Comparison of ENCODE assay signal across 8 cellular contexts in the genomic region with DNA sequence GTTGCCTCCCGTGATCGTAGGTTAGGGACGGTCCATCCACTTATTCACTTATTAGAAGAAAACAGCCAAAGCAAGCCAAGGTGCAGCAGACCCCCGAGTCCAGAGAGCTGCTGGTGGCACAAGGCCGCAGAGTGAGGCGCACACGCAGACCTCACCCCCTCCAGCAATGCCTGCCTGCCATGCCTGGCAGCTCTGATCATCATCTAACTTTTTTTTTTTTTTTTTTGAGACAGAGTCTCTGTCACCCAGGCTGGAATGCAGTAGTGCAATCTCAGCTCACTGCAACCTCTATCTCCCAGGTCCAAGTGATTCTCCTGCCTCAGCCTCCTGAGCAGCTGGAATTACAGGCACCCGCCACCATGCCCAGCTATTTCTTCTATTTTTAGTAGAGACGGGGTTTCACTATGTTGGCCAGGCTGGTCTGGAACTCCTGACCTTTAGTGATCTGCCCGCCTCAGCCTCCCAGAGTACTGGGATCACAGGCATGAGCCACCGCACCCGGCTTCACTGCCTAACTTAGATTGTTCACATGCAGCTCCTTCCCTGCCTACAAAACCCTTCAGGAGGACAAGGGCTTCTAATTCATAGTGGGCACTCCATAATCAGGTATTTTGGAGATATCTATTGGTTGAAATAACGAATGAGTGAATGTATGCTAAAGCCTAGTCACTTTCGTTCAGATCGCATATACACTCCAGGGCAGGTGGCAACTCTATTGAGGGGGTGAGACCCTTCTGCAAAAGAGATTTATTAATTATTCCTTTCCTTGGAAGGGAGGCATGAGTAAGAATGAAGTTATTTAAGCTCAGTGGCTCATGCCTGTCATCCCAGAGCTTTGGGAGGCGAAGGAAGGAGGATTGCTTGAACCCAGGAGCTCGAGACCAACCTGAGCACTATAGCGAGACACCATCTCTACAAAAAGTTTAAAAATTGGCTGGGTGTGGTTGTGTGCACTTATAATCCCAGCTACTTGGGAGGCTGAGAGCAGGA. TPM values are rescaled to one million over a fixed set of nuclear protein-coding genes. Genes with fewer than 3 reads are reported as not detected.
DNase-seq lines count a peak whose midpoint lies in the region; ATAC-seq, FAIRE-seq and TF ChIP-seq lines count a peak whose summit lies in the region.

No MANE protein-coding gene starts in this region.

- no TSS peak for BruUV-seq in PC-3 (replicated peaks; lab: Mats Ljungman, UMichigan)

- no peak for FAIRE-seq in A549 (lab: Jason Lieb, UNC)

- H3K9me2 ChIP-seq in PC-3 (replicated peaks; ENCODE audit: low read length) = no peaks in the 10 kb centered on the region

- H3K9ac ChIP-seq in PC-3 (ENCODE audit: low read length) = peak overlapping the region; percentile 65

- H3K9me3 ChIP-seq in A549 (no peaks in the 10 kb centered on the region), PC-3 (ENCODE audit: low read length) (no peaks in the 10 kb centered on the region), ectodermal cell (ENCODE audit: control insufficient read depth, low read length) (no peaks in the 10 kb centered on the region), osteoblast (ENCODE audit: low read depth, low read length) (no peaks in the 10 kb centered on the region)

- H4K20me1 ChIP-seq in PC-3 (ENCODE audit: low read length) (no peaks in the 10 kb centered on the region), osteoblast (ENCODE audit: insufficient read depth, low read length) (no peaks in the 10 kb centered on the region)

- H3K4me2 ChIP-seq in A549 (peak overlapping the region; percentile 73), PC-3 (ENCODE audit: low read length) (peak overlapping the region; percentile 29), osteoblast (ENCODE audit: insufficient read depth, low read length) (peak overlapping the region; percentile 30)

- no peak for DNase-seq in A549 (ENCODE audit: low read depth in 1 of 2, low spot score in 1 of 2)
- DNase-seq in PC-3 = no peak
- no peak for DNase-seq in osteoblast (ENCODE audit: insufficient read length, low spot score, missing footprints)
- no peak for DNase-seq in T-helper 1 cell
- no peak for DNase-seq in T1000 (lab: John Stamatoyannopoulos, UW)
- no peak for DNase-seq in iPS-NIHi7 (ENCODE audit: extremely low spot score)

- TF ChIP-seq POLR2A in A549 (IDR thresholded peaks at IDR 0.05; ENCODE audit: low read length) = no peak

- no peaks in the 10 kb centered on the region for H3K79me2 ChIP-seq in PC-3 (ENCODE audit: low read length)
- peaks cover 5% of the 10 kb centered on the region for H3K79me2 ChIP-seq in osteoblast (ENCODE audit: insufficient read depth, low read length)

- no peak for TF ChIP-seq RAD21 in A549 (conservative IDR thresholded peaks at IDR 0.05 in 1 of 2, IDR thresholded peaks at IDR 0.05 in 1 of 2)

- peak overlapping the region; percentile 32; the same call in 1 of the 2 replicates for H2AFZ ChIP-seq in PC-3 (ENCODE audit: low read length)
- no peak overlapping the region for H2AFZ ChIP-seq in osteoblast (ENCODE audit: low read length)

- POLR2A ChIA-PET in A549 (lab: Yijun Ruan, JAX) (interaction anchor here (0.5 to 3.5 kb wide), 6 partner anchors 10 to 29 kb away, joined by 3 to 41 read pairs (median 10); a partner anchor contains a TSS), PC-3 (lab: Charles Lee; ENCODE audit: unreplicated experiment) (interaction anchor here (0.6 kb wide), 2 partner anchors 37 to 39 kb away, joined by 3 read pairs; no protein-coding TSS in a partner anchor)

- H3K27me3 ChIP-seq in PC-3 (ENCODE audit: low read length) (no peaks in the 10 kb centered on the region), ectodermal cell (ENCODE audit: control insufficient read depth, insufficient read depth, low read length, poor library complexity, severe bottlenecking) (no peaks in the 10 kb centered on the region), osteoblast (ENCODE audit: insufficient read depth, low read length) (no peaks in the 10 kb centered on the region)

- H3K36me3 ChIP-seq in PC-3 (ENCODE audit: low read depth, low read length) (no peaks in the 10 kb centered on the region), ectodermal cell (ENCODE audit: control insufficient read depth, insufficient read depth, low read length) (no peaks in the 10 kb centered on the region), osteoblast (ENCODE audit: insufficient read depth, low read length) (no peaks in the 10 kb centered on the region)

- H3K4me3 ChIP-seq in A549 (no peak overlapping the region), PC-3 (ENCODE audit: low read length) (peak overlapping the region; percentile 9; the same call in 1 of the 2 replicates), ectodermal cell (ENCODE audit: insufficient read depth, low read depth, low read length) (no peak overlapping the region), osteoblast (ENCODE audit: insufficient read depth, low read length) (peak overlapping the region; percentile 5)

- TF ChIP-seq CTCF in A549 (IDR thresholded peaks at IDR 0.05) (no peak), PC-3 (conservative IDR thresholded peaks at IDR 0.05; ENCODE audit: low read depth, low read length) (no peak), osteoblast (IDR thresholded peaks at IDR 0.05; ENCODE audit: extremely low read depth, low read depth, low read length) (no peak)

- peak; percentile 20 to 44 for ATAC-seq in A549
- no peak for ATAC-seq in PC-3
- ATAC-seq in GM21381 (IDR thresholded peaks at IDR 0.05; ENCODE audit: unreplicated experiment) = no peak

- H3K27ac ChIP-seq in A549 (peak overlapping the region; percentile 94 to 99), PC-3 (ENCODE audit: low read length) (peak overlapping the region; percentile 81), ectodermal cell (ENCODE audit: insufficient read depth, low read depth, low read length, poor library complexity, severe bottlenecking) (peak overlapping the region; percentile 36), osteoblast (ENCODE audit: low read depth, low read length) (peak overlapping the region; percentile 94)

- intact Hi-C loops in PC-3 (cut with micrococcal nuclease) = loop anchor here (1.0 to 2.0 kb wide), 2 partner anchors 24 to 37 kb away; no protein-coding TSS in a partner anchor

- no peak for TF ChIP-seq EP300 in A549 (IDR thresholded peaks at IDR 0.05)

- WGBS in A549 (ENCODE audit: missing lambda C conversion rate) = 68% methylated on average over 18 of the region's 18 CpGs
- WGBS in ectodermal cell, 2 experiments = 93 to 94% methylated on average over 18 of the region's 18 CpGs

- CTCF ChIA-PET in A549 (lab: Yijun Ruan, JAX) (interaction anchor here (0.8 to 20.0 kb wide), 5 partner anchors 10 to 91 kb away, joined by 3 to 600 read pairs (median 5); a partner anchor contains a TSS), PC-3 (lab: Charles Lee) (interaction anchor here (0.6 kb wide), 1 partner anchor 54 kb away, joined by 11 read pairs; no protein-coding TSS in a partner anchor)

- peaks cover 67% of the 10 kb centered on the region for H3K4me1 ChIP-seq in A549
- H3K4me1 ChIP-seq in PC-3 (ENCODE audit: insufficient read depth, low read length) = peaks cover 27% of the 10 kb centered on the region
- H3K4me1 ChIP-seq in ectodermal cell (ENCODE audit: control insufficient read depth, insufficient read depth, low read length) = peaks cover 12% of the 10 kb centered on the region
- H3K4me1 ChIP-seq in osteoblast (ENCODE audit: insufficient read depth, low read length) = peaks cover 32% of the 10 kb centered on the region

- H3F3A ChIP-seq in PC-3 (ENCODE audit: low read length, unreplicated experiment) = no peaks in the 10 kb centered on the region

TF ChIP-seq in A549, 52 proteins besides CTCF, POLR2A, EP300 and RAD21 (continues in another document):
- TF ChIP-seq POLR2AphosphoS2 (conservative IDR thresholded peaks at IDR 0.05; ENCODE audit: low read length) (no peak), ZC3H11A (IDR thresholded peaks at IDR 0.05) (no peak), RARB (CRISPR knock-in tag; IDR thresholded peaks at IDR 0.05) (no peak)

RNA-seq across cellular contexts. Expression of a gene that starts 15.9 kb away (rescaled TPM):
- polyA plus RNA-seq in A549 (2011; rRNA removed) = 3.9 and 5.2 TPM in 2 replicates
- polyA plus RNA-seq in A549 (2012; cell fraction: cytosol; rRNA removed) = 3.2 and 4.2 TPM in 2 replicates
- 8.2 and 9.8 TPM in 2 replicates for polyA plus RNA-seq in A549 (2012; cell fraction: nucleus; rRNA removed)
- 15.6 to 17.8 TPM (median 16.5 TPM) in 3 replicates for polyA plus RNA-seq in A549 (2017; fragmentation: RNase III; extraction: RNeasy Plus Mini Kit Qiagen cat#74134 plus additional on column Dnase treatment)
- 8.1 and 14.2 TPM in 2 replicates for polyA minus RNA-seq in A549 (2011; rRNA and poly(A)+ RNA removed)
- 10.6 and 14.8 TPM in 2 replicates for total RNA-seq in PC-3 (2014; rRNA removed)
- polyA plus RNA-seq in ectodermal cell (2013, experiment 1 of 4) = 5.4 TPM
- polyA plus RNA-seq in ectodermal cell (2013, experiment 2 of 4) = 4.9 TPM
- polyA plus RNA-seq in ectodermal cell (2013, experiment 3 of 4) = 2.5 TPM
- 4.3 TPM for polyA plus RNA-seq in ectodermal cell (2013, experiment 4 of 4)
- total RNA-seq in osteoblast = 13.8 and 14.7 TPM in 2 replicates

RNA-seq across cellular contexts. Expression of a gene that starts 25.8 kb away (rescaled TPM):
- polyA plus RNA-seq in A549 (2011; rRNA removed) = 300 and 355 TPM in 2 replicates
- 315 and 419 TPM in 2 replicates for polyA plus RNA-seq in A549 (2012; cell fraction: cytosol; rRNA removed)
- 684 and 700 TPM in 2 replicates for polyA plus RNA-seq in A549 (2012; cell fraction: nucleus; rRNA removed)
- polyA plus RNA-seq in A549 (2017; fragmentation: RNase III; extraction: RNeasy Plus Mini Kit Qiagen cat#74134 plus additional on column Dnase treatment) = 286 to 399 TPM (median 346 TPM) in 3 replicates
- 377 and 382 TPM in 2 replicates for polyA minus RNA-seq in A549 (2011; rRNA and poly(A)+ RNA removed)
- total RNA-seq in PC-3 (2014; rRNA removed) = 46.1 and 52.5 TPM in 2 replicates
- polyA plus RNA-seq in ectodermal cell (2013, experiment 1 of 4) = 2.8 TPM
- 1.7 TPM for polyA plus RNA-seq in ectodermal cell (2013, experiment 2 of 4)
- 2.7 TPM for polyA plus RNA-seq in ectodermal cell (2013, experiment 3 of 4)
- polyA plus RNA-seq in ectodermal cell (2013, experiment 4 of 4) = 3.0 TPM
- total RNA-seq in osteoblast = 237 and 278 TPM in 2 replicates

RNA-seq across cellular contexts. Expression of a gene that starts 53.1 kb away (rescaled TPM):
- 107 and 128 TPM in 2 replicates for polyA plus RNA-seq in A549 (2011; rRNA removed)
- polyA plus RNA-seq in A549 (2012; cell fraction: cytosol; rRNA removed) = 163 and 166 TPM in 2 replicates
- 79.8 and 104 TPM in 2 replicates for polyA plus RNA-seq in A549 (2012; cell fraction: nucleus; rRNA removed)
- polyA plus RNA-seq in A549 (2017; fragmentation: RNase III; extraction: RNeasy Plus Mini Kit Qiagen cat#74134 plus additional on column Dnase treatment) = 181 to 187 TPM (median 182 TPM) in 3 replicates
- polyA minus RNA-seq in A549 (2011; rRNA and poly(A)+ RNA removed) = 48.5 and 54.1 TPM in 2 replicates
- total RNA-seq in PC-3 (2014; rRNA removed) = 148 and 190 TPM in 2 replicates
- polyA plus RNA-seq in ectodermal cell (2013, experiment 1 of 4) = 57.2 TPM
- polyA plus RNA-seq in ectodermal cell (2013, experiment 2 of 4) = 50.0 TPM
- polyA plus RNA-seq in ectodermal cell (2013, experiment 3 of 4) = 43.9 TPM
- 47.8 TPM for polyA plus RNA-seq in ectodermal cell (2013, experiment 4 of 4)
- 101 and 102 TPM in 2 replicates for total RNA-seq in osteoblast

Comparison
In these comparisons a context has a peak if more than half of its experiments do, and no peak if none do; other contexts are left out.
1. ATAC-seq: peak in A549 (2 of 2); none in PC-3 (single experiment) and GM21381 (single experiment).
2. H3K27ac ChIP-seq: peak in every context shown above with its lines; median percentile 96 in A549; 94 in osteoblast; 81 in PC-3; 36 in ectodermal cell.
3. H3K4me3 ChIP-seq: peak in PC-3 (single experiment) and osteoblast (single experiment); none in A549 (single experiment) and ectodermal cell (single experiment).
4. Peak in every context shown above with its lines, with median percentiles within 50 percentile points of each other: H3K4me2 ChIP-seq.